In genomic region chr9:87533291-87533690, GRCh38 we compare ENCODE assay signal across 1 cellular context.
TF ChIP-seq lines count a peak whose summit lies in the region.

No MANE protein-coding gene starts in this region.

TF ChIP-seq in GM23338, 12 proteins besides CTCF, POLR2A, EP300 and RAD21 (continued from another document):
- TF ChIP-seq ZNF462 (CRISPR knock-in tag; IDR thresholded peaks at IDR 0.05) (no peak), ZNF331 (CRISPR knock-in tag; IDR thresholded peaks at IDR 0.05; ENCODE audit: low read depth) (no peak), POLR2AphosphoS5 (IDR thresholded peaks at IDR 0.05; ENCODE audit: low read depth) (no peak), EZH2 (IDR thresholded peaks at IDR 0.05; ENCODE audit: low read depth, unreplicated experiment) (no peak), ETS1 (IDR thresholded peaks at IDR 0.05) (no peak), ZNF114 (CRISPR knock-in tag; IDR thresholded peaks at IDR 0.05) (no peak), JUNB (IDR thresholded peaks at IDR 0.05; ENCODE audit: unreplicated experiment) (no peak), STAT1 (IDR thresholded peaks at IDR 0.05; ENCODE audit: unreplicated experiment) (no peak)
